Comparison of ENCODE assay signal across 29 cellular contexts in genomic region chr2:20929721-20930120, GRCh38.
"Had no signal": no experiment of that assay in that cellular context is flagged by ENCODE, and none has a peak within 500 bp of the region (broad histone marks: within the 10 kb centered on the region; RNA-seq: fewer than 3 reads in every experiment).

No MANE protein-coding gene starts in this region.

- ATAC-seq: activated CD8-positive, alpha-beta memory T cell treated with anti-CD3 and anti-CD28 coated beads, Interleukin-2, amount 10 ng/mL, durations not matched to agents 7 days and 5 days; activated CD8-positive, alpha-beta T cell treated with anti-CD3 and anti-CD28 coated beads for 36 hours; activated naive CD8-positive, alpha-beta T cell treated with anti-CD3 and anti-CD28 coated beads, Interleukin-2, amount 50 U/mL, for 24 hours; activated T-cell treated with anti-CD3 and anti-CD28 coated beads, Interleukin-2, amount 50 U/mL, for 4 hours; activated T-cell treated with anti-CD3 and anti-CD28 coated beads, Interleukin-2, amount 50 U/mL, for 72 hours had no signal

- FAIRE-seq: bronchial epithelial cell, TTC549 had no signal

- DNase-seq: activated B cell treated with CpG ODN at 0.5 μM for 24 hours; activated CD4-positive, alpha-beta memory T cell treated with anti-CD3 and anti-CD28 coated beads for 36 hours; activated CD4-positive, alpha-beta T cell treated with anti-CD3 and anti-CD28 coated beads for 4 hours; activated CD4-positive, alpha-beta T cell treated with anti-CD3 and anti-CD28 coated beads, Interleukin-2, amount 10 ng/mL, durations not matched to agents 24 days and 14 days; activated CD4-positive, alpha-beta T cell treated with anti-CD3 and anti-CD28 coated beads, Interleukin-2, amount 50 U/mL, for 1 hour; activated CD4-positive, alpha-beta T cell treated with anti-CD3 and anti-CD28 coated beads, Interleukin-2, amount 50 U/mL, for 4 hours; activated CD4-positive, CD25-positive, alpha-beta regulatory T cell treated with anti-CD3 and anti-CD28 coated beads, Interleukin-2, amount 50 U/mL, for 72 hours; activated CD8-positive, alpha-beta memory T cell treated with anti-CD3 and anti-CD28 coated beads, Interleukin-2, amount 10 ng/mL, durations not matched to agents 7 days and 5 days; activated CD8-positive, alpha-beta T cell treated with anti-CD3 and anti-CD28 coated beads for 36 hours; activated effector memory CD4-positive, alpha-beta T cell treated with Interleukin-2 at 50 U/mL for 16 hours; activated gamma-delta T cell; activated naive CD4-positive, alpha-beta T cell treated with anti-CD3 and anti-CD28 coated beads, Interleukin-2, amount 10 ng/mL, durations not matched to agents 7 days and 5 days; activated naive CD4-positive, alpha-beta T cell treated with Interleukin-2 at 50 U/mL for 16 hours; activated naive CD8-positive, alpha-beta T cell treated with anti-CD3 and anti-CD28 coated beads, Interleukin-2, amount 10 ng/mL, durations not matched to agents 7 days and 5 days; activated naive CD8-positive, alpha-beta T cell treated with anti-CD3 and anti-CD28 coated beads, Interleukin-2, amount 50 U/mL, for 24 hours; activated T-cell treated with anti-CD3 and anti-CD28 coated beads for 4 hours; activated T-cell treated with anti-CD3 and anti-CD28 coated beads, Interleukin-2, amount 50 U/mL, for 1 hour; activated T-cell treated with anti-CD3 and anti-CD28 coated beads, Interleukin-2, amount 50 U/mL, for 4 hours; activated T-cell treated with anti-CD3 and anti-CD28 coated beads, Interleukin-2, amount 50 U/mL, for 72 hours; amygdala; anterior cingulate cortex; caudate nucleus; cerebellar nuclear complex; SW 1271; T-helper 1 cell; T-helper 2 cell; T-helper 9 cell had no signal
